27 cellular contexts compared by ENCODE assay signal in genomic region chr5:108536321-108536720, GRCh38.
"Had no signal": no experiment of that assay in that cellular context is flagged by ENCODE, and none has a peak within 500 bp of the region (broad histone marks: within the 10 kb centered on the region; RNA-seq: fewer than 3 reads in every experiment).

No MANE protein-coding gene starts in this region.

- H3K27ac Mint-ChIP-seq: mesothelial cell of epicardium; naive B cell; natural killer cell; nephron progenitor cell; progenitor cell of endocrine pancreas; stimulated activated effector memory CD8-positive, alpha-beta T cell treated with anti-CD3 and anti-CD28 coated beads, Interleukin-12 subunit alpha, Interleukin-12 subunit beta, amount 100 ng/mL, for 72 hours had no signal

- H3K4me1 Mint-ChIP-seq: naive B cell; natural killer cell; nephron progenitor cell; stimulated activated effector memory CD8-positive, alpha-beta T cell treated with anti-CD3 and anti-CD28 coated beads, Interleukin-12 subunit alpha, Interleukin-12 subunit beta, amount 100 ng/mL, for 72 hours had no signal

- H3K4me2 ChIP-seq: hepatocyte had no signal

- H3K4me3 Mint-ChIP-seq: mesothelial cell of epicardium; natural killer cell; nephron progenitor cell; stimulated activated effector memory CD8-positive, alpha-beta T cell treated with anti-CD3 and anti-CD28 coated beads, Interleukin-12 subunit alpha, Interleukin-12 subunit beta, amount 100 ng/mL, for 72 hours had no signal

- H3K4me1 ChIP-seq: left lung, lower lobe of right lung, spleen, thyroid gland, transverse colon, vagina had no signal

- FAIRE-seq: keratinocyte had no signal

- DNase-seq: kidney glomerular epithelial cell; left colon; left lung; lower lobe of right lung; mammary epithelial cell; mesenchymal stem cell; naive B cell; natural killer cell; nephron progenitor cell; ovary; right cardiac atrium; spleen; stimulated activated CD4-positive, alpha-beta T cell treated with anti-CD3 and anti-CD28 coated beads, Interleukin-4, amount 100 ng/mL, for 24 hours; stimulated activated naive CD8-positive, alpha-beta T cell treated with anti-CD3 and anti-CD28 coated beads, Interleukin-15, Interleukin-2, amounts not matched to agents 100 U/mL and 50 U/mL, for 24 hours; stomach; testis; thyroid gland; transverse colon had no signal

- H3K36me3 Mint-ChIP-seq: mesothelial cell of epicardium; naive B cell; natural killer cell; stimulated activated effector memory CD8-positive, alpha-beta T cell treated with anti-CD3 and anti-CD28 coated beads, Interleukin-12 subunit alpha, Interleukin-12 subunit beta, amount 100 ng/mL, for 72 hours had no signal

- H3K27ac ChIP-seq: hepatocyte, left lung, lower lobe of right lung, ovary, skin epidermis, spleen, stomach, testis, thyroid gland, transverse colon, upper lobe of left lung, vagina had no signal

- ATAC-seq: left colon; left lung; lower lobe of right lung; natural killer cell; right cardiac atrium; sciatic nerve; stimulated activated effector memory CD8-positive, alpha-beta T cell treated with anti-CD3 and anti-CD28 coated beads, Interleukin-12 subunit alpha, Interleukin-12 subunit beta, amount 100 ng/mL, for 72 hours; stimulated activated naive CD8-positive, alpha-beta T cell treated with anti-CD3 and anti-CD28 coated beads, Interleukin-15, Interleukin-2, amounts not matched to agents 100 U/mL and 50 U/mL, for 24 hours had no signal

- H3K27me3 ChIP-seq: hepatocyte, left lung, ovary, spleen, stomach, testis, thyroid gland, transverse colon, upper lobe of left lung, vagina had no signal

- H3K36me3 ChIP-seq: left lung, lower lobe of right lung, ovary, spleen, stomach, thyroid gland, transverse colon, upper lobe of left lung, vagina had no signal

- H3K27me3 Mint-ChIP-seq: progenitor cell of endocrine pancreas had no signal

- H3K79me2 ChIP-seq: hepatocyte had no signal

- H3K9me3 Mint-ChIP-seq: natural killer cell; stimulated activated effector memory CD8-positive, alpha-beta T cell treated with anti-CD3 and anti-CD28 coated beads, Interleukin-12 subunit alpha, Interleukin-12 subunit beta, amount 100 ng/mL, for 72 hours had no signal

- H2AFZ ChIP-seq: hepatocyte had no signal

- H3K9me3 ChIP-seq: left lung, lower lobe of right lung, ovary, spleen, stomach, testis, thyroid gland, transverse colon, upper lobe of left lung, vagina had no signal

- H3K4me3 ChIP-seq: hepatocyte, left lung, lower lobe of right lung, ovary, skin epidermis, spleen, stomach, testis, thyroid gland, transverse colon, upper lobe of left lung, vagina had no signal
